In genomic region chr3:165983284-165983683, GRCh38 we compare ENCODE assay signal across 19 cellular contexts.
DNase-seq lines count a peak whose midpoint lies in the region.
"Had no signal": no experiment of that assay in that cellular context is flagged by ENCODE, and none has a peak within 500 bp of the region (broad histone marks: within the 10 kb centered on the region; RNA-seq: fewer than 3 reads in every experiment).

No MANE protein-coding gene starts in this region.

- DNase-seq in ELR (ENCODE audit: low read depth) (peak; percentile 69), NCI-H226 (peak; percentile 12), dermis microvascular lymphatic vessel endothelial cell (ENCODE audit: low read depth in 2 of 2) (peak; percentile 10 to 46), kidney tubule cell (ENCODE audit: low spot score) (peak; percentile 12), putamen (ENCODE audit: low spot score) (no peak), LoVo (ENCODE audit: low spot score) (no peak), OCI-M1 (lab: John Stamatoyannopoulos, UW) (no peak), NOMO-1 treated with dmso at 0.1 percent for 144 hours (lab: John Stamatoyannopoulos, UW; ENCODE audit: unreplicated experiment) (no peak)
- DNase-seq: activated CD8-positive, alpha-beta memory T cell treated with anti-CD3 and anti-CD28 coated beads for 24 hours; activated naive CD8-positive, alpha-beta T cell treated with anti-CD3 and anti-CD28 coated beads for 36 hours; caudate nucleus; CD4-positive, alpha-beta T cell; effector memory CD4-positive, alpha-beta T cell; NCI-H1048; NCI-H2081; NCI-H524; stimulated activated CD4-positive, alpha-beta T cell treated with anti-CD3 and anti-CD28 coated beads, Interleukin-15, amount 100 ng/mL, for 24 hours; stimulated activated naive B cell treated with anti-CD40 and anti-IgM and Interleukin-4, amounts not matched to agents 10 μg/mL and 1 μg/mL and 100 μg/mL, for 72 hours; transverse colon had no signal

Comparison
In these comparisons a context has a peak if more than half of its experiments do, and no peak if none do; other contexts are left out.
1. DNase-seq: peak in ELR (single experiment), NCI-H226 (single experiment), dermis microvascular lymphatic vessel endothelial cell (2 of 2) and kidney tubule cell (single experiment); none in putamen (single experiment), LoVo (single experiment), OCI-M1 (single experiment) and NOMO-1 treated with dmso at 0.1 percent for 144 hours (single experiment).